Comparison of ENCODE assay signal across 11 cellular contexts in genomic region chrX:112851161-112851779, GRCh38. TPM values are rescaled to one million over a fixed set of nuclear protein-coding genes. Genes with fewer than 3 reads are reported as not detected.
DNase-seq lines count a peak whose midpoint lies in the region; ATAC-seq and TF ChIP-seq lines count a peak whose summit lies in the region.
"Had no signal": no experiment of that assay in that cellular context is flagged by ENCODE, and none has a peak within 500 bp of the region (broad histone marks: within the 10 kb centered on the region; RNA-seq: fewer than 3 reads in every experiment).

No MANE protein-coding gene starts in this region.

- no peaks in the 10 kb centered on the region for H3K79me1 ChIP-seq in neuronal stem cell (ENCODE audit: low read depth, low read length)

- intact Hi-C loops in thyroid gland (cut with DNase I) = no loop called here

- no peak overlapping the region for H2BK120ac ChIP-seq in neuronal stem cell (ENCODE audit: low read depth, low read length)

- TF ChIP-seq CTCF in smooth muscle cell (IDR thresholded peaks at IDR 0.05; ENCODE audit: borderline replicate concordance, insufficient read depth, poor library complexity, severe bottlenecking) (no peak), thyroid gland (IDR thresholded peaks at IDR 0.05) (no peak)

- H4K20me1 ChIP-seq in smooth muscle cell (ENCODE audit: low read depth) = no peaks in the 10 kb centered on the region

- peak overlapping the region; percentile 38 for H3K27ac ChIP-seq in smooth muscle cell (ENCODE audit: low read depth)
- no peak overlapping the region for H3K27ac ChIP-seq in thyroid gland
- H3K27ac ChIP-seq in neuronal stem cell (replicated peaks; ENCODE audit: low read length) = no peak overlapping the region
- H3K27ac ChIP-seq: upper lobe of right lung, VCaP had no signal

- H3F3A ChIP-seq in smooth muscle cell (ENCODE audit: low read depth) = peaks cover 4% of the 10 kb centered on the region

- H3K79me2 ChIP-seq in smooth muscle cell (ENCODE audit: low read depth) = no peaks in the 10 kb centered on the region

- H2AK5ac ChIP-seq in neuronal stem cell (ENCODE audit: low read depth, low read length) = no peak overlapping the region

- H3K4me1 ChIP-seq in smooth muscle cell (ENCODE audit: low read depth) (peaks cover 23% of the 10 kb centered on the region), thyroid gland (no peaks in the 10 kb centered on the region), neuronal stem cell (ENCODE audit: control insufficient read depth in 2 of 2, insufficient read depth in 1 of 2, low read depth in 1 of 2, low read length in 2 of 2) (peaks cover 0 to 6% of the 10 kb centered on the region in 2 donors)

- TF ChIP-seq POLR2A in thyroid gland (IDR thresholded peaks at IDR 0.05) = no peak

- no peak overlapping the region for H3K4ac ChIP-seq in neuronal stem cell (ENCODE audit: low read length)

- no peak overlapping the region for H3K14ac ChIP-seq in neuronal stem cell (ENCODE audit: low read length)

- WGBS in smooth muscle cell (ENCODE audit: low lambda C conversion rate) = 46% methylated on average over 2 of the region's 2 CpGs
- 61 to 73% methylated on average over 2 of the region's 2 CpGs for WGBS in thyroid gland, 2 donors
- no CpG with 5 or more reads among the region's 2 CpGs for WGBS in neuronal stem cell (ENCODE audit: extremely low coverage in 2 of 2, insufficient read length in 2 of 2, insufficient replicate concordance in 1 of 2), 2 donors

- H2BK15ac ChIP-seq in neuronal stem cell (ENCODE audit: low read length) = no peak overlapping the region

- no peak overlapping the region for H2BK12ac ChIP-seq in neuronal stem cell (ENCODE audit: low read length)

- H4K91ac ChIP-seq in neuronal stem cell (ENCODE audit: low read depth, low read length, poor library complexity) = no peak overlapping the region

- H3K9ac ChIP-seq in smooth muscle cell (ENCODE audit: low read depth) (no peak overlapping the region), neuronal stem cell (ENCODE audit: low read depth, low read length, poor library complexity) (no peak overlapping the region)

- H3K4me3 ChIP-seq in smooth muscle cell (no peak overlapping the region), thyroid gland (replicated peaks in 1 of 3) (no peak overlapping the region), neuronal stem cell (ENCODE audit: low read length in 2 of 2) (no peak overlapping the region)
- H3K4me3 ChIP-seq: K562, upper lobe of right lung had no signal

- H3K23ac ChIP-seq in neuronal stem cell (ENCODE audit: low read depth, low read length, poor library complexity) = no peak overlapping the region

- DNase-seq in activated CD4-positive, alpha-beta T cell treated with anti-CD3 and anti-CD28 coated beads for 48 hours = peak; percentile 2
- DNase-seq in activated CD4-positive, alpha-beta T cell treated with anti-CD3 and anti-CD28 coated beads for 4 hours = no peak
- DNase-seq in M059J (ENCODE audit: low read depth) (peak; percentile 13), smooth muscle cell (lab: John Stamatoyannopoulos, UW; ENCODE audit: unreplicated experiment) (no peak), NCI-H82 treated with DMSO at 0.1 percent for 48 hours (lab: John Stamatoyannopoulos, UW; ENCODE audit: unreplicated experiment) (no peak), thyroid gland (no peak), neuronal stem cell (ENCODE audit: low spot score) (no peak)
- DNase-seq: upper lobe of right lung had no signal

- H3K9me3 ChIP-seq in smooth muscle cell (replicated peaks; ENCODE audit: low read depth) = no peaks in the 10 kb centered on the region
- no peaks in the 10 kb centered on the region for H3K9me3 ChIP-seq in thyroid gland
- H3K9me3 ChIP-seq in neuronal stem cell (replicated peaks in 1 of 2; ENCODE audit: control insufficient read depth in 2 of 2, insufficient read depth in 1 of 2, low read depth in 1 of 2, low read length in 2 of 2) = no peaks in the 10 kb centered on the region
- H3K9me3 ChIP-seq: upper lobe of right lung had no signal

- no peak overlapping the region for H2BK5ac ChIP-seq in neuronal stem cell (ENCODE audit: low read length)

- H3K36me3 ChIP-seq in smooth muscle cell (ENCODE audit: low read depth) (no peaks in the 10 kb centered on the region), thyroid gland (no peaks in the 10 kb centered on the region), neuronal stem cell (replicated peaks in 1 of 2; ENCODE audit: control insufficient read depth in 2 of 2, insufficient read depth in 2 of 2, low read length in 2 of 2) (no peaks in the 10 kb centered on the region)
- H3K36me3 ChIP-seq: upper lobe of right lung had no signal

- H2AFZ ChIP-seq in smooth muscle cell (ENCODE audit: low read depth) (no peak overlapping the region), neuronal stem cell (ENCODE audit: low read length) (no peak overlapping the region)

- no peak overlapping the region for H3K18ac ChIP-seq in neuronal stem cell (ENCODE audit: low read length)

- ATAC-seq in HG02571 (IDR thresholded peaks at IDR 0.05; ENCODE audit: unreplicated experiment) = peak; percentile 85
- ATAC-seq: K562 had no signal

- H3K4me2 ChIP-seq in smooth muscle cell = peak overlapping the region; percentile 77
- H3K4me2 ChIP-seq in neuronal stem cell (ENCODE audit: insufficient read depth, low read length, poor library complexity, severe bottlenecking) = no peak overlapping the region

- H3K27me3 ChIP-seq in smooth muscle cell (ENCODE audit: low read depth) (no peaks in the 10 kb centered on the region), thyroid gland (no peaks in the 10 kb centered on the region), neuronal stem cell (ENCODE audit: control insufficient read depth in 3 of 3, insufficient read depth in 3 of 3, low read depth in 1 of 3, low read length in 3 of 3) (no peaks in the 10 kb centered on the region)
- H3K27me3 ChIP-seq: upper lobe of right lung had no signal

- H4K8ac ChIP-seq in neuronal stem cell (ENCODE audit: low read depth, low read length) = no peak overlapping the region

RNA-seq across cellular contexts. Expression of gene AMOT, which starts 10.6 kb away (rescaled TPM):
- total RNA-seq in M059J (2014; rRNA removed; shearing (Covaris generic)) = 6.7 and 8.9 TPM in 2 replicates
- total RNA-seq in smooth muscle cell = 56.9 and 66.6 TPM in 2 replicates
- polyA plus RNA-seq in smooth muscle cell = 10.0 and 37.9 TPM in 2 replicates
- 10 to 100 TPM in 3 of 4 donors, 1 to 10 TPM in 1; 8.0 to 20.7 (median 14.1) TPM for total RNA-seq in thyroid gland
- 3.0 TPM for polyA plus RNA-seq in neuronal stem cell (2013, experiment 1 of 2)
- polyA plus RNA-seq in neuronal stem cell (2013, experiment 2 of 2) = 3.3 TPM
- polyA plus RNA-seq: K562 had no signal

Comparison
In these comparisons a context has a peak if more than half of its experiments do, and no peak if none do; other contexts are left out.
1. DNase-seq: peak in activated CD4-positive, alpha-beta T cell treated with anti-CD3 and anti-CD28 coated beads for 48 hours (single experiment) and M059J (single experiment); none in activated CD4-positive, alpha-beta T cell treated with anti-CD3 and anti-CD28 coated beads for 4 hours (0 of 2), smooth muscle cell (single experiment), NCI-H82 treated with DMSO at 0.1 percent for 48 hours (single experiment), thyroid gland (0 of 2) and neuronal stem cell (single experiment).